In the genomic region with DNA sequence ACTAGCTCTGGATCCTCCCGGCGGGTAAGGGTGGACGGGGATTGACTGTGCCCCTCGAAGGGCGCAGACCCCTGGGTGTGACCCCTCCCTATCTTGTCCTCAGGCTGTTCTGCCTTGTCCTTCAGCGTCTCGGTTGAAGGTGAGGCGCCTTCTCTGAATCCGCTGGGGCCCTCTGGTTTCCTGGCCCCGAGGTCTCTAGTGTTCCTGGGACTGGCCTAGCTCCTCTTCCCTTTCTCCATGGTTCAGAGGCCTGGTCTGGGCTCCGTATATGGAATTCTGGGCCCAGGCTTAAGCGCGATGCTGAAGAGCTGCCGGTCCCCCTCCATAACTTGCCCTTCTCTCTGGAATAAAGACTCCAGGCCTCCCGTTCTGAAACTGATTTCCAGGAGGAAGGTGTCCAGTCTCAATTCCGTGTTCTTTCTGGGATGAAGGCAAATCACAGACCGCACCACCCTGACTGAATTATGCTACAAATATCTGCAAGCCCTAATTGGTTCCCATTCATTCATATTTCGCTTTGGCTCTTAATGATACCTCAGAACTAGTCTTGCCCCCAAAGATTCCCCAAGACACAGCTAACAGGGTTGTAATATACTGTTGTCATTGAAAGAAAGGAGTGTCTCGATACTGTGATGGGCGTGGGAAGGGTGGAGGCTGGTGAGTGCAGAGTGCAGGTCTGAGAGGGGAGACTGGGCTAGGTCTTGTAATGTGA, we compare ENCODE assay signal across 8 cellular contexts. TPM values are rescaled to one million over a fixed set of nuclear protein-coding genes. Genes with fewer than 3 reads are reported as not detected.
DNase-seq lines count a peak whose midpoint lies in the region; TF ChIP-seq lines count a peak whose summit lies in the region.

No MANE protein-coding gene starts in this region.

- peak overlapping the region; percentile 12 for H3K14ac ChIP-seq in neuronal stem cell (ENCODE audit: low read length)

- H3K4me3 ChIP-seq in NT2/D1 (ENCODE audit: insufficient read length, low read depth) (peak overlapping the region; percentile 96), neuronal stem cell (ENCODE audit: low read length in 2 of 2) (peak overlapping the region; percentile 77 to 91)

- peaks cover 29% of the 10 kb centered on the region for H3K36me3 Mint-ChIP-seq in T-helper 1 cell treated with Interleukin-12 subunit alpha and Interleukin-12 subunit beta and Interleukin-4 antibody, amounts not matched to agents 30 μg/mL and 1 μg/mL, for 36 hours (ENCODE audit: low read depth)
- H3K36me3 Mint-ChIP-seq in endothelial cell (ENCODE audit: low read depth, unreplicated experiment) = peaks cover 35% of the 10 kb centered on the region

- no peak overlapping the region for H3K27ac ChIP-seq in neuronal stem cell (replicated peaks; ENCODE audit: low read length)

- no peak overlapping the region for H4K8ac ChIP-seq in neuronal stem cell (ENCODE audit: low read depth, low read length)

- H3K4me1 Mint-ChIP-seq in T-helper 1 cell treated with Interleukin-12 subunit alpha and Interleukin-12 subunit beta and Interleukin-4 antibody, amounts not matched to agents 30 μg/mL and 1 μg/mL, for 36 hours (ENCODE audit: low read depth) = peaks cover 31% of the 10 kb centered on the region
- peaks cover 43% of the 10 kb centered on the region for H3K4me1 Mint-ChIP-seq in endothelial cell (ENCODE audit: unreplicated experiment)

- no peak overlapping the region for H2BK120ac ChIP-seq in neuronal stem cell (ENCODE audit: low read depth, low read length)

- peak overlapping the region; percentile 93 for H3K27ac Mint-ChIP-seq in T-helper 1 cell treated with Interleukin-12 subunit alpha and Interleukin-12 subunit beta and Interleukin-4 antibody, amounts not matched to agents 30 μg/mL and 1 μg/mL, for 36 hours
- peak overlapping the region; percentile 95 for H3K27ac Mint-ChIP-seq in endothelial cell (ENCODE audit: unreplicated experiment)

- H3K79me1 ChIP-seq in neuronal stem cell (ENCODE audit: low read depth, low read length) = peaks cover 8% of the 10 kb centered on the region

- H3K18ac ChIP-seq in neuronal stem cell (ENCODE audit: low read length) = peak overlapping the region; percentile 94

- WGBS in neuronal stem cell (ENCODE audit: extremely low coverage in 2 of 2, insufficient read length in 2 of 2, insufficient replicate concordance in 1 of 2), 2 donors = no CpG with 5 or more reads among the region's 20 CpGs

- H3K9ac ChIP-seq in NT2/D1 (ENCODE audit: insufficient read length, low read depth) (peak overlapping the region; percentile 97), neuronal stem cell (ENCODE audit: low read depth, low read length, poor library complexity) (peak overlapping the region; percentile 95)

- no peak for TF ChIP-seq CTCF in endothelial cell (IDR thresholded peaks at IDR 0.05; ENCODE audit: unreplicated experiment)

- peak overlapping the region; percentile 56 for H3K4ac ChIP-seq in neuronal stem cell (ENCODE audit: low read length)

- no peaks in the 10 kb centered on the region for H3K27me3 Mint-ChIP-seq in T-helper 1 cell treated with Interleukin-12 subunit alpha and Interleukin-12 subunit beta and Interleukin-4 antibody, amounts not matched to agents 30 μg/mL and 1 μg/mL, for 36 hours (ENCODE audit: low read depth)
- peaks cover 15% of the 10 kb centered on the region for H3K27me3 Mint-ChIP-seq in endothelial cell (ENCODE audit: unreplicated experiment)

- peak overlapping the region; percentile 5 for H4K91ac ChIP-seq in neuronal stem cell (ENCODE audit: low read depth, low read length, poor library complexity)

- H3K4me3 Mint-ChIP-seq in T-helper 1 cell treated with Interleukin-12 subunit alpha and Interleukin-12 subunit beta and Interleukin-4 antibody, amounts not matched to agents 30 μg/mL and 1 μg/mL, for 36 hours = peak overlapping the region; percentile 83
- peak overlapping the region; percentile 97 for H3K4me3 Mint-ChIP-seq in endothelial cell (ENCODE audit: unreplicated experiment)

- H3K27me3 ChIP-seq in NT2/D1 (ENCODE audit: insufficient read depth, insufficient read length) (no peaks in the 10 kb centered on the region), neuronal stem cell (ENCODE audit: control insufficient read depth in 3 of 3, insufficient read depth in 3 of 3, low read depth in 1 of 3, low read length in 3 of 3) (no peaks in the 10 kb centered on the region)

- peak overlapping the region; percentile 83 for H2BK5ac ChIP-seq in neuronal stem cell (ENCODE audit: low read length)

- no peak overlapping the region for H2BK12ac ChIP-seq in neuronal stem cell (ENCODE audit: low read length)

- H3K4me2 ChIP-seq in neuronal stem cell (ENCODE audit: insufficient read depth, low read length, poor library complexity, severe bottlenecking) = peak overlapping the region; percentile 83

- H3K23ac ChIP-seq in neuronal stem cell (ENCODE audit: low read depth, low read length, poor library complexity) = peak overlapping the region; percentile 99

- peaks cover 74% of the 10 kb centered on the region for H3K36me3 ChIP-seq in NT2/D1 (ENCODE audit: insufficient read depth, insufficient read length, low read length)
- peaks cover 39 to 77% of the 10 kb centered on the region in 2 donors for H3K36me3 ChIP-seq in neuronal stem cell (replicated peaks in 1 of 2; ENCODE audit: control insufficient read depth in 2 of 2, insufficient read depth in 2 of 2, low read length in 2 of 2)

- H2AFZ ChIP-seq in neuronal stem cell (ENCODE audit: low read length) = peak overlapping the region; percentile 83

- H3K4me1 ChIP-seq in NT2/D1 (ENCODE audit: insufficient read depth, insufficient read length) = peaks cover 3% of the 10 kb centered on the region
- H3K4me1 ChIP-seq in neuronal stem cell (ENCODE audit: control insufficient read depth in 2 of 2, insufficient read depth in 1 of 2, low read depth in 1 of 2, low read length in 2 of 2) = peaks cover 8 to 10% of the 10 kb centered on the region in 2 donors

- DNase-seq in T-helper 1 cell (no peak), NT2/D1 (ENCODE audit: low read depth, low spot score) (no peak), endothelial cell (ENCODE audit: low spot score) (no peak), neuronal stem cell (ENCODE audit: low spot score) (no peak), OCI-M2 (lab: John Stamatoyannopoulos, UW; ENCODE audit: unreplicated experiment) (no peak), SKM-1 treated with dmso at 0.1 percent for 144 hours (lab: John Stamatoyannopoulos, UW; ENCODE audit: unreplicated experiment) (no peak), middle frontal gyrus (ENCODE audit: extremely low spot score, low spot score) (no peak)

- peak overlapping the region; percentile 47 for H2AK5ac ChIP-seq in neuronal stem cell (ENCODE audit: low read depth, low read length)

- H3K9me3 Mint-ChIP-seq in T-helper 1 cell treated with Interleukin-12 subunit alpha and Interleukin-12 subunit beta and Interleukin-4 antibody, amounts not matched to agents 30 μg/mL and 1 μg/mL, for 36 hours = no peaks in the 10 kb centered on the region
- H3K9me3 Mint-ChIP-seq in endothelial cell (ENCODE audit: unreplicated experiment) = no peaks in the 10 kb centered on the region

- H3K9me3 ChIP-seq in NT2/D1 (ENCODE audit: insufficient read depth, low read length) (no peaks in the 10 kb centered on the region), neuronal stem cell (replicated peaks in 1 of 2; ENCODE audit: control insufficient read depth in 2 of 2, insufficient read depth in 1 of 2, low read depth in 1 of 2, low read length in 2 of 2) (no peaks in the 10 kb centered on the region)

- no peak overlapping the region for H2BK15ac ChIP-seq in neuronal stem cell (ENCODE audit: low read length)

RNA-seq across cellular contexts. Expression of a gene that starts 0.7 kb away (rescaled TPM):
- total RNA-seq in endothelial cell (ENCODE audit: unreplicated experiment) = 83.0 TPM
- polyA plus RNA-seq in neuronal stem cell (2013, experiment 1 of 2) = 30.9 TPM
- 27.6 TPM for polyA plus RNA-seq in neuronal stem cell (2013, experiment 2 of 2)

RNA-seq across cellular contexts. Expression of a gene that starts 11.1 kb away (rescaled TPM):
- 0.56 TPM for total RNA-seq in endothelial cell (ENCODE audit: unreplicated experiment)
- 0.70 TPM for polyA plus RNA-seq in neuronal stem cell (2013, experiment 1 of 2)
- polyA plus RNA-seq in neuronal stem cell (2013, experiment 2 of 2) = 0.42 TPM

RNA-seq across cellular contexts. Expression of a gene that starts 19.5 kb away (rescaled TPM):
- 47.5 TPM for total RNA-seq in endothelial cell (ENCODE audit: unreplicated experiment)
- polyA plus RNA-seq in neuronal stem cell (2013, experiment 1 of 2) = 34.6 TPM
- 30.4 TPM for polyA plus RNA-seq in neuronal stem cell (2013, experiment 2 of 2)

RNA-seq across cellular contexts. Expression of a gene that starts 26.1 kb away (rescaled TPM):
- 82.9 TPM for total RNA-seq in endothelial cell (ENCODE audit: unreplicated experiment)
- 34.0 TPM for polyA plus RNA-seq in neuronal stem cell (2013, experiment 1 of 2)
- polyA plus RNA-seq in neuronal stem cell (2013, experiment 2 of 2) = 31.3 TPM

RNA-seq across cellular contexts. Expression of a gene that starts 26.9 kb away (rescaled TPM):
- 217 TPM for total RNA-seq in endothelial cell (ENCODE audit: unreplicated experiment)
- 276 TPM for polyA plus RNA-seq in neuronal stem cell (2013, experiment 1 of 2)
- 280 TPM for polyA plus RNA-seq in neuronal stem cell (2013, experiment 2 of 2)
